ENCODE assay signal across 8 cellular contexts in the genomic region with DNA sequence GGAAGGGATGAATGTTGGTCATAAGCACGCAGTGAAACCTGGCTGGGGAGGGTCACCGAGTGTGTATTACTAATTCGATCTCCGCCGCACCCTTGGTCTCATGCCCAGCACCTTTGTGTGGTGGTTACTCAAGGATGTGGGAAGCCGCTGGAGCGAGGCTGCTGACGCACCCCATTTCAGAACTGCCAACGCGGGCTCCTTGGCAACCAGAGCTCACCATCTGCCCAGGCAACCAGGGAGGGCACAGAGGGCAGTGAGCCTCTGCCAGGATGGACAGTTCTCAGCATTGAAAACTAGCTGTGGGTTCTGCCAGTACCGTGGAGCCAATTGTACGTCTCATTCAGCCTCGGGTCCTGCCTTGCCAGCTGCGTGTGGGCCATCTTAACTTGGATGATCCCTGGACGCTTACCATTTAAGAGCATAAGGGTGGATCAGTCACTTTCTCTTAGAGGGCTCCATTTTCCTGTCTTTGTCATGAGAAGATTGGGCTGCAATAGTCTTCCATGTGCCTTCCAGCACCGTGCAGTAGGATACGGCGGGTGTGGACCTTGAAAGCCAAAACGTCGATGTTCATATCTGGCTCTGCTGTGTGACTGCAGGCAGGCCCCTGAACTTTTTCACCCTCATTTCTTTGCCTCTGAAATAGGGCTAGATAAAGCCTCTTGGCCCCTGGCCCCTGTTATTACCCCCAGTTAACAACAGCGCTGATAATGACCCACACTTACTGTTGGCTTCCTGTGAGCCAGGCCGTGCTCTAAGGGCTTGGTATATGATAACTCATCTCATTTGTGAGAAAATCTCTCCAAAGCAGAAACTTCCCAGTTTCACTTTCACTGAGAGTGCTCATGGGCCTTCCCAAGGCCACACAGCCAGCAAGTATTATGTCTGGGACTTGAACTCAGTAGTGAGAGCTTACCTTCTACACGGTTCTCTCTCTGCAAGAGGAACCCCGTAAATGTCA.
DNase-seq lines count a peak whose midpoint lies in the region; ATAC-seq and FAIRE-seq lines count a peak whose summit lies in the region.

No MANE protein-coding gene starts in this region.

- no peak overlapping the region for H3K27ac Mint-ChIP-seq in activated T-helper 17 cell treated with anti-CD3 and anti-CD28 coated beads, Interleukin-2, amount 50 U/mL, for 72 hours

- DNase-seq in GM18507 (ENCODE audit: extremely low spot score, insufficient read length, low read depth) (peak; percentile 11), NOMO-1 treated with DMSO at 0.1 percent for 48 hours (lab: John Stamatoyannopoulos, UW; ENCODE audit: unreplicated experiment) (peak; percentile 89), hippocampal formation (lab: John Stamatoyannopoulos, UW) (peak; percentile 21 to 55), DMS53 treated with DMSO at 0.1 percent for 48 hours (lab: John Stamatoyannopoulos, UW; ENCODE audit: unreplicated experiment) (no peak), HTR-8/SVneo (ENCODE audit: insufficient read length, low spot score) (no peak)
- DNase-seq in activated CD4-positive, alpha-beta T cell treated with anti-CD3 and anti-CD28 coated beads for 4 hours, result no peak

- ATAC-seq in HG02763 (IDR thresholded peaks at IDR 0.05; ENCODE audit: unreplicated experiment), result peak; percentile 49
- no peak for ATAC-seq in activated T-helper 17 cell treated with anti-CD3 and anti-CD28 coated beads, Interleukin-2, amount 50 U/mL, for 72 hours (replicated peaks)

- H3K27me3 Mint-ChIP-seq in activated T-helper 17 cell treated with anti-CD3 and anti-CD28 coated beads, Interleukin-2, amount 50 U/mL, for 72 hours, result peaks cover 20% of the 10 kb centered on the region

- no peak overlapping the region for H3K4me3 Mint-ChIP-seq in activated T-helper 17 cell treated with anti-CD3 and anti-CD28 coated beads, Interleukin-2, amount 50 U/mL, for 72 hours

- FAIRE-seq in GM18507 (lab: Jason Lieb, UNC) (peak; percentile 64), HTR-8/SVneo (lab: Jason Lieb, UNC) (no peak)

- H3K36me3 Mint-ChIP-seq in activated T-helper 17 cell treated with anti-CD3 and anti-CD28 coated beads, Interleukin-2, amount 50 U/mL, for 72 hours (ENCODE audit: low read depth), result no peaks in the 10 kb centered on the region

- H3K4me1 Mint-ChIP-seq in activated T-helper 17 cell treated with anti-CD3 and anti-CD28 coated beads, Interleukin-2, amount 50 U/mL, for 72 hours, result no peaks in the 10 kb centered on the region

- no peaks in the 10 kb centered on the region for H3K9me3 Mint-ChIP-seq in activated T-helper 17 cell treated with anti-CD3 and anti-CD28 coated beads, Interleukin-2, amount 50 U/mL, for 72 hours

Comparison
In these comparisons a context has a peak if more than half of its experiments do, and no peak if none do; other contexts are left out.
1. DNase-seq: peak in GM18507 (single experiment), NOMO-1 treated with DMSO at 0.1 percent for 48 hours (single experiment) and hippocampal formation (2 of 2); none in DMS53 treated with DMSO at 0.1 percent for 48 hours (single experiment), activated CD4-positive, alpha-beta T cell treated with anti-CD3 and anti-CD28 coated beads for 4 hours (0 of 2) and HTR-8/SVneo (single experiment).